In the genomic region with DNA sequence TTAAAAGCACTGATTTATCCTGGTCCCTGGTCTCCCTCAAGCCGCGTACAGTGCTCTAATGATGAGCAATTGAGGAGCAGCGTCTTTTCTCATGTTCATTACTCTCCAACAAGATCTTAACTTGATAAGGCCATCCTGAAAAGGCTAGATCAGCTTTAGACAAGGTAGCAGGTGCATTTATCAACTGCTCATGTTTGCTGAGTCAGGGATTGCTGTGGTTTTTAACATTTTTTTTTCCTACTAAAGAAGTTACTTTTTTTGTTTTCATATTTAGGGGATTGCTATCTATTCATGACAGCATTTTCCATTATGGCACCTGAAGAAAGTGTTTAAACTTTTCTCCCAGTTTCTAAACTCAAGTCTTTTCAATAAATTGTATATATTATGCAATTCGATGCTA, we compare ENCODE assay signal across 17 cellular contexts.
"Had no signal": no experiment of that assay in that cellular context is flagged by ENCODE, and none has a peak within 500 bp of the region (broad histone marks: within the 10 kb centered on the region; RNA-seq: fewer than 3 reads in every experiment).

No MANE protein-coding gene starts in this region.

- DNase-seq: activated CD4-positive, alpha-beta memory T cell treated with anti-CD3 and anti-CD28 coated beads for 36 hours; activated CD4-positive, alpha-beta T cell treated with anti-CD3 and anti-CD28 coated beads for 36 hours; activated naive CD8-positive, alpha-beta T cell treated with anti-CD3 and anti-CD28 coated beads for 36 hours; activated T-cell treated with anti-CD3 and anti-CD28 coated beads for 4 hours; amniotic stem cell; dermis blood vessel endothelial cell; effector memory CD4-positive, alpha-beta T cell; heart right ventricle; left lung; retina; stimulated activated naive B cell treated with anti-CD40 and anti-IgM and Interleukin-4, amounts not matched to agents 10 μg/mL and 1 μg/mL and 100 μg/mL, for 72 hours had no signal

- ATAC-seq: activated CD4-positive, alpha-beta T cell treated with anti-CD3 and anti-CD28 coated beads for 36 hours; gastroesophageal sphincter; heart right ventricle; left lung; stimulated activated naive B cell treated with anti-CD40 and anti-IgM and Interleukin-4, amounts not matched to agents 10 μg/mL and 1 μg/mL and 100 μg/mL, for 72 hours had no signal

- H3K36me3 Mint-ChIP-seq: activated CD4-positive, alpha-beta memory T cell treated with anti-CD3 and anti-CD28 coated beads for 36 hours; activated naive CD8-positive, alpha-beta T cell treated with anti-CD3 and anti-CD28 coated beads for 36 hours; mesothelial cell of epicardium; stimulated activated naive B cell treated with anti-CD40 and anti-IgM and Interleukin-4, amounts not matched to agents 10 μg/mL and 1 μg/mL and 100 μg/mL, for 72 hours; WTC11 had no signal

- H3K27me3 ChIP-seq: cardiac muscle cell, gastroesophageal sphincter, heart right ventricle, left lung had no signal

- H3K9me3 ChIP-seq: esophagus muscularis mucosa, gastroesophageal sphincter, heart right ventricle, left lung had no signal

- H3K9me3 Mint-ChIP-seq: activated CD4-positive, alpha-beta memory T cell treated with anti-CD3 and anti-CD28 coated beads for 36 hours; mesothelial cell of epicardium; nephron had no signal

- H3K27ac ChIP-seq: cardiac muscle cell, esophagus muscularis mucosa, gastroesophageal sphincter, heart right ventricle, left lung had no signal

- H3K4me3 ChIP-seq: cardiac muscle cell, esophagus muscularis mucosa, gastroesophageal sphincter, heart right ventricle, left lung had no signal

- H3K36me3 ChIP-seq: cardiac muscle cell, esophagus muscularis mucosa, gastroesophageal sphincter, heart right ventricle, left lung had no signal

- H3K4me1 ChIP-seq: esophagus muscularis mucosa, gastroesophageal sphincter, left lung had no signal

- H3K4me3 Mint-ChIP-seq: activated CD4-positive, alpha-beta memory T cell treated with anti-CD3 and anti-CD28 coated beads for 36 hours; activated CD4-positive, alpha-beta T cell treated with anti-CD3 and anti-CD28 coated beads for 36 hours; activated naive CD8-positive, alpha-beta T cell treated with anti-CD3 and anti-CD28 coated beads for 36 hours; mesothelial cell of epicardium; nephron; stimulated activated naive B cell treated with anti-CD40 and anti-IgM and Interleukin-4, amounts not matched to agents 10 μg/mL and 1 μg/mL and 100 μg/mL, for 72 hours had no signal

- H3K4me1 Mint-ChIP-seq: activated CD4-positive, alpha-beta T cell treated with anti-CD3 and anti-CD28 coated beads for 36 hours; activated naive CD8-positive, alpha-beta T cell treated with anti-CD3 and anti-CD28 coated beads for 36 hours; stimulated activated naive B cell treated with anti-CD40 and anti-IgM and Interleukin-4, amounts not matched to agents 10 μg/mL and 1 μg/mL and 100 μg/mL, for 72 hours had no signal

- H3K27ac Mint-ChIP-seq: activated CD4-positive, alpha-beta memory T cell treated with anti-CD3 and anti-CD28 coated beads for 36 hours; activated CD4-positive, alpha-beta T cell treated with anti-CD3 and anti-CD28 coated beads for 36 hours; activated naive CD8-positive, alpha-beta T cell treated with anti-CD3 and anti-CD28 coated beads for 36 hours; mesothelial cell of epicardium; nephron; stimulated activated naive B cell treated with anti-CD40 and anti-IgM and Interleukin-4, amounts not matched to agents 10 μg/mL and 1 μg/mL and 100 μg/mL, for 72 hours had no signal

- H3K27me3 Mint-ChIP-seq: activated CD4-positive, alpha-beta memory T cell treated with anti-CD3 and anti-CD28 coated beads for 36 hours; activated CD4-positive, alpha-beta T cell treated with anti-CD3 and anti-CD28 coated beads for 36 hours; activated naive CD8-positive, alpha-beta T cell treated with anti-CD3 and anti-CD28 coated beads for 36 hours; stimulated activated naive B cell treated with anti-CD40 and anti-IgM and Interleukin-4, amounts not matched to agents 10 μg/mL and 1 μg/mL and 100 μg/mL, for 72 hours had no signal
